12 cellular contexts compared by ENCODE assay signal in the genomic region with DNA sequence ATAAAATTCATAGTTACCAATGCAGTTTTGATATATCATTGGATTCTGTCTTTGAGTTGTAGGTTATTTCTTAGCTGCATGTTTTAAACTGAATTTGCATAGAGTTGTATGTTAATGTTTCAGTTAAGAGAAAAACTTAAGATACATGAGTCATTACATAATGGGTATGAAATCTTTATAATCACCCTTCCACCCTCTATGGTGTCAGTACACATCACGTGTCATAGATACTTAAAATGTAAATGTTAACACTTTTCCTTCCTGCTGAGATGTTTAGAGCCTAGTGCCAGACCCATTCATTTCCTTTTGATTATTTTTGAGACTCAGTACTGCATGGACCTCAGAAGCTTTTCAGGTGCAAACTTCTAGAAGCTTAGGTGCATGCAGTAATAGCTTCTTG.
"Had no signal": no experiment of that assay in that cellular context is flagged by ENCODE, and none has a peak within 500 bp of the region (broad histone marks: within the 10 kb centered on the region; RNA-seq: fewer than 3 reads in every experiment).

No MANE protein-coding gene starts in this region.

- ATAC-seq: heart right ventricle, left ventricle myocardium superior, psoas muscle, right cardiac atrium had no signal

- DNase-seq: activated CD4-positive, alpha-beta T cell treated with anti-CD3 and anti-CD28 coated beads, Interleukin-2, amount 10 ng/mL, durations not matched to agents 7 days and 5 days; activated effector memory CD4-positive, alpha-beta T cell treated with Interleukin-2 at 50 U/mL for 16 hours; aorta; esophagus squamous epithelium; heart right ventricle; left ventricle myocardium superior; psoas muscle; right cardiac atrium; SHP77 treated with DMSO at 0.1 percent for 48 hours; stomach; trophoblast cell; WERI-Rb-1 had no signal

- H3K4me3 Mint-ChIP-seq: activated CD4-positive, alpha-beta T cell treated with anti-CD3 and anti-CD28 coated beads, Interleukin-2, amount 10 ng/mL, durations not matched to agents 7 days and 5 days had no signal

- H3K27ac Mint-ChIP-seq: activated CD4-positive, alpha-beta T cell treated with anti-CD3 and anti-CD28 coated beads, Interleukin-2, amount 10 ng/mL, durations not matched to agents 7 days and 5 days had no signal

- H3K9me3 Mint-ChIP-seq: activated CD4-positive, alpha-beta T cell treated with anti-CD3 and anti-CD28 coated beads, Interleukin-2, amount 10 ng/mL, durations not matched to agents 7 days and 5 days had no signal

- H3K27me3 Mint-ChIP-seq: activated CD4-positive, alpha-beta T cell treated with anti-CD3 and anti-CD28 coated beads, Interleukin-2, amount 10 ng/mL, durations not matched to agents 7 days and 5 days had no signal
